13 cellular contexts compared by ENCODE assay signal in the genomic region with DNA sequence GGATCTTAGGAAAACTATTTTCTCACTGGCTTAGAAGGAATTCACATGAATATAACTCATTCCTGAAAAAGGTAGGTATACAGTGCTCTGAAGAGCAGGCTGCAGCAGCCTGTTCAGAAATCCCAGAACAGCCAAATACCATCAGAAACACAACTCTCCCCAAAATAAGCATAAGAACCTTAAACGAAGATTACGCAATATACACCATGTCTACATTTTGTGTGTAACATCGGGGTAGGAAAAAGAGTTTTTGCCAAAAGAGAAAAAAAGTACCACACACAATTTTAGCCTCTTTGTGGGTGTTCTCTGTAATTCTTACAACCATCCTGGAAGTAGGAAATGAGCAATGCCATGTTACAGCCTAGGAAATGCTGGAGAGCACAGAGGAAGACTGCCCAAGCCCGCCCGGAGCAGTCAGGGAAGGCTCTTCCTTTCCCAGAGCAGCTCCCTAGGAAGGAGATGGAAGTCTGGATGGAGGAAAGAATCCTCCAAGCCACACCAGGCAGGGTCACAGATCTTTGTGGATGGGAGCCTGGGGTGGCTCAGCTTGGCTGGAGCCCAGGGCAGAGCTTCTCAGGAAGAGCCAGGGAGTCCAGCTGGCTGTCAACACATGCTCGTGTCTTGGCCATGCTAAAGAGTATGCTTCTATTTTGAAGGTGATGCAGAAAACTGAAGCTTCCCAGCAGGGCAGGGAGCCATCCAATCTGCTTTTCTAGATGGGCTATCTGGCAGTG. TPM values are rescaled to one million over a fixed set of nuclear protein-coding genes. Genes with fewer than 3 reads are reported as not detected.
DNase-seq lines count a peak whose midpoint lies in the region; ATAC-seq, FAIRE-seq and TF ChIP-seq lines count a peak whose summit lies in the region.
"Had no signal": no experiment of that assay in that cellular context is flagged by ENCODE, and none has a peak within 500 bp of the region (broad histone marks: within the 10 kb centered on the region; RNA-seq: fewer than 3 reads in every experiment).

No MANE protein-coding gene starts in this region.

- peaks cover 5% of the 10 kb centered on the region for H3K36me3 Mint-ChIP-seq in neural crest cell (ENCODE audit: low read depth)

- H3K4me2 ChIP-seq in A549: no peak overlapping the region

- H3K4me1 Mint-ChIP-seq in neural crest cell: peaks cover 55% of the 10 kb centered on the region

- no peak for TF ChIP-seq POLR2A in A549 (IDR thresholded peaks at IDR 0.05; ENCODE audit: low read length)

- CTCF ChIA-PET in A549 (lab: Yijun Ruan, JAX): interaction anchor here (1.0 to 4.3 kb wide), 4 partner anchors 13 to 39 kb away, joined by 3 to 24 read pairs (median 4); no protein-coding TSS in a partner anchor

- DNase-seq in A549 (ENCODE audit: low read depth in 1 of 2, low spot score in 1 of 2) (no peak), fibroblast of villous mesenchyme (ENCODE audit: low read depth) (peak; percentile 56), neural crest cell (ENCODE audit: low read depth, low spot score) (no peak), SW 1271 (lab: John Stamatoyannopoulos, UW) (no peak)
- DNase-seq in activated CD4-positive, alpha-beta T cell treated with anti-CD3 and anti-CD28 coated beads for 1 hour: no peak
- DNase-seq in activated CD4-positive, alpha-beta T cell treated with anti-CD3 and anti-CD28 coated beads, Interleukin-2, amount 50 U/mL, for 4 hours: no peak
- DNase-seq: brain microvascular endothelial cell; HFFc6; naive thymus-derived CD4-positive, alpha-beta T cell; NK-92 treated with Interleukin-12 subunit alpha and Interleukin-12 subunit beta, amount 100 ng/mL, for 24 hours; stimulated activated CD4-positive, alpha-beta T cell treated with anti-CD3 and anti-CD28 coated beads, Interleukin-1b, Interleukin-23, amount 100 ng/mL, for 48 hours had no signal

- H3K27me3 Mint-ChIP-seq in neural crest cell (ENCODE audit: low read depth): no peaks in the 10 kb centered on the region
- H3K27me3 Mint-ChIP-seq: naive thymus-derived CD4-positive, alpha-beta T cell had no signal

- no peak for FAIRE-seq in A549 (lab: Jason Lieb, UNC)

- H3K9me3 ChIP-seq in A549: no peaks in the 10 kb centered on the region

- no peak for TF ChIP-seq CTCF in A549 (IDR thresholded peaks at IDR 0.05)
- TF ChIP-seq CTCF in VCaP (conservative IDR thresholded peaks at IDR 0.05): no peak
- TF ChIP-seq CTCF in fibroblast of villous mesenchyme (IDR thresholded peaks at IDR 0.05; ENCODE audit: insufficient read depth, low read depth, low read length): no peak
- TF ChIP-seq CTCF in neural crest cell (conservative IDR thresholded peaks at IDR 0.05): no peak

- H3K4me3 Mint-ChIP-seq in neural crest cell: no peak overlapping the region
- H3K4me3 Mint-ChIP-seq: HFFc6; naive thymus-derived CD4-positive, alpha-beta T cell had no signal

- H3K27ac ChIP-seq in A549: no peak overlapping the region
- H3K27ac ChIP-seq in VCaP: peak overlapping the region; percentile 86
- H3K27ac ChIP-seq: brain microvascular endothelial cell had no signal

- no peak for TF ChIP-seq RAD21 in A549 (conservative IDR thresholded peaks at IDR 0.05 in 1 of 2, IDR thresholded peaks at IDR 0.05 in 1 of 2)

- H3K27ac Mint-ChIP-seq in neural crest cell (ENCODE audit: unreplicated experiment): peak overlapping the region; percentile 50

- no peaks in the 10 kb centered on the region for H3K9me3 Mint-ChIP-seq in neural crest cell
- H3K9me3 Mint-ChIP-seq: HFFc6; naive thymus-derived CD4-positive, alpha-beta T cell had no signal

- POLR2A ChIA-PET in A549 (lab: Yijun Ruan, JAX): no interaction called here

- no peak overlapping the region for H3K4me3 ChIP-seq in A549
- no peak overlapping the region for H3K4me3 ChIP-seq in fibroblast of villous mesenchyme (ENCODE audit: low read depth, low read length)

- no peak for ATAC-seq in A549
- no peak for ATAC-seq in HG02798 (IDR thresholded peaks at IDR 0.05; ENCODE audit: poor library complexity, unreplicated experiment)
- ATAC-seq: naive thymus-derived CD4-positive, alpha-beta T cell had no signal

- TF ChIP-seq EP300 in A549 (IDR thresholded peaks at IDR 0.05): no peak

- 86% methylated on average over 5 of the region's 6 CpGs for WGBS in A549 (ENCODE audit: missing lambda C conversion rate)

- no peaks in the 10 kb centered on the region for H3K4me1 ChIP-seq in A549

TF ChIP-seq in A549, 52 proteins besides CTCF, POLR2A, EP300 and RAD21:
- no peak for TF ChIP-seq EHF (CRISPR knock-in tag; IDR thresholded peaks at IDR 0.05)
- peak; percentile 38 to 65; a peak in 2 of 4 replicates for TF ChIP-seq CEBPB (IDR thresholded peaks at IDR 0.05)

RNA-seq across cellular contexts. Expression of a gene that starts 49.7 kb away (rescaled TPM):
- polyA plus RNA-seq in A549 (2011; rRNA removed) (33.3 and 39.0 TPM in 2 replicates), A549 (2017; fragmentation: RNase III; extraction: RNeasy Plus Mini Kit Qiagen cat#74134 plus additional on column Dnase treatment) (15.8 to 20.3 TPM (median 19.1 TPM) in 3 replicates)
- polyA plus RNA-seq in A549 (2012; cell fraction: cytosol; rRNA removed): 8.2 and 9.2 TPM in 2 replicates
- 8.4 and 12.5 TPM in 2 replicates for polyA plus RNA-seq in A549 (2012; cell fraction: nucleus; rRNA removed)
- 20.5 and 22.8 TPM in 2 replicates for polyA minus RNA-seq in A549 (2011; rRNA and poly(A)+ RNA removed)
- total RNA-seq in fibroblast of villous mesenchyme (69.6 and 98.9 TPM in 2 replicates), neural crest cell (28.4 and 29.9 TPM in 2 replicates)
